13 cellular contexts compared by ENCODE assay signal in genomic region chr15:101193063-101193712, GRCh38. TPM values are rescaled to one million over a fixed set of nuclear protein-coding genes. Genes with fewer than 3 reads are reported as not detected.
DNase-seq lines count a peak whose midpoint lies in the region; ATAC-seq, FAIRE-seq and TF ChIP-seq lines count a peak whose summit lies in the region.
"Had no signal": no experiment of that assay in that cellular context is flagged by ENCODE, and none has a peak within 500 bp of the region (broad histone marks: within the 10 kb centered on the region; RNA-seq: fewer than 3 reads in every experiment).

No MANE protein-coding gene starts in this region.

- H4K8ac ChIP-seq in neuronal stem cell (ENCODE audit: low read depth, low read length): no peak overlapping the region

- no peak overlapping the region for H3K18ac ChIP-seq in neuronal stem cell (ENCODE audit: low read length)

- H2AK5ac ChIP-seq in neuronal stem cell (ENCODE audit: low read depth, low read length): no peak overlapping the region

- H3K79me1 ChIP-seq in neuronal stem cell (ENCODE audit: low read depth, low read length): no peaks in the 10 kb centered on the region

- H3K27me3 ChIP-seq in A673 (replicated peaks; ENCODE audit: insufficient read depth, low read depth, low read length, poor library complexity) (no peaks in the 10 kb centered on the region), neuronal stem cell (ENCODE audit: control insufficient read depth in 3 of 3, insufficient read depth in 3 of 3, low read depth in 1 of 3, low read length in 3 of 3) (no peaks in the 10 kb centered on the region)

- no peak for FAIRE-seq in H54 (lab: Jason Lieb, UNC)
- FAIRE-seq: endometrium had no signal

- H2BK12ac ChIP-seq in neuronal stem cell (ENCODE audit: low read length): no peak overlapping the region

- no peak overlapping the region for H3K4me2 ChIP-seq in neuronal stem cell (ENCODE audit: insufficient read depth, low read length, poor library complexity, severe bottlenecking)

- no peak overlapping the region for H2BK15ac ChIP-seq in neuronal stem cell (ENCODE audit: low read length)

- TF ChIP-seq POLR2A in NB4 (IDR thresholded peaks at IDR 0.05; ENCODE audit: extremely low read depth, insufficient read length) (peak; percentile 2), H54 (IDR thresholded peaks at IDR 0.05; ENCODE audit: low read depth, low read length) (no peak)

- H3K36me3 ChIP-seq in A673 (ENCODE audit: insufficient read depth, low read length, poor library complexity, severe bottlenecking) (no peaks in the 10 kb centered on the region), neuronal stem cell (replicated peaks in 1 of 2; ENCODE audit: control insufficient read depth in 2 of 2, insufficient read depth in 2 of 2, low read length in 2 of 2) (peaks cover 0 to 3% of the 10 kb centered on the region in 2 donors)

- DNase-seq in A673 (ENCODE audit: low spot score) (no peak), NB4 (ENCODE audit: low read depth) (no peak), fibroblast of peridontal ligament (ENCODE audit: extremely low read depth) (peak; percentile 62), neuronal stem cell (ENCODE audit: low spot score) (no peak), ecto neural progenitor cell (ENCODE audit: low spot score) (no peak), H54 (ENCODE audit: insufficient read length, low spot score) (no peak), NCI-H524 (lab: John Stamatoyannopoulos, UW) (no peak)
- DNase-seq: CD8-positive, alpha-beta memory T cell; NCI-H2029; SIG-M5 had no signal

- no CpG with 5 or more reads among the region's 19 CpGs for WGBS in neuronal stem cell (ENCODE audit: extremely low coverage in 2 of 2, insufficient read length in 2 of 2, insufficient replicate concordance in 1 of 2), 2 donors

- H3K4me1 ChIP-seq in A673 (ENCODE audit: insufficient read depth, low read length, poor library complexity, severe bottlenecking) (peaks cover 29% of the 10 kb centered on the region), neuronal stem cell (ENCODE audit: control insufficient read depth in 2 of 2, insufficient read depth in 1 of 2, low read depth in 1 of 2, low read length in 2 of 2) (peaks cover 3 to 13% of the 10 kb centered on the region in 2 donors)

- no peak overlapping the region for H2BK120ac ChIP-seq in neuronal stem cell (ENCODE audit: low read depth, low read length)

- peak overlapping the region; percentile 73 for H3K14ac ChIP-seq in neuronal stem cell (ENCODE audit: low read length)

- no peaks in the 10 kb centered on the region for H3K9me3 ChIP-seq in A673 (ENCODE audit: low read depth, low read length, poor library complexity, severe bottlenecking)
- no peaks in the 10 kb centered on the region for H3K9me3 ChIP-seq in neuronal stem cell (replicated peaks in 1 of 2; ENCODE audit: control insufficient read depth in 2 of 2, insufficient read depth in 1 of 2, low read depth in 1 of 2, low read length in 2 of 2)

- no peak for ATAC-seq in GM21786 (IDR thresholded peaks at IDR 0.05; ENCODE audit: unreplicated experiment)

- H2AFZ ChIP-seq in neuronal stem cell (ENCODE audit: low read length): no peak overlapping the region

- no peak for TF ChIP-seq CTCF in A673 (conservative IDR thresholded peaks at IDR 0.05; ENCODE audit: low read depth, low read length)
- no peak for TF ChIP-seq CTCF in NB4 (IDR thresholded peaks at IDR 0.05; ENCODE audit: low read depth, low read length)

- H2BK5ac ChIP-seq in neuronal stem cell (ENCODE audit: low read length): no peak overlapping the region

- H3K23ac ChIP-seq in neuronal stem cell (ENCODE audit: low read depth, low read length, poor library complexity): peak overlapping the region; percentile 37

- POLR2A ChIA-PET in A673 (lab: Charles Lee; ENCODE audit: low non-redundant PET): no interaction called here

- H3K9ac ChIP-seq in neuronal stem cell (ENCODE audit: low read depth, low read length, poor library complexity): no peak overlapping the region

- intact Hi-C loops in A673 (cut with micrococcal nuclease; ENCODE audit: unreplicated experiment): no loop called here

- no peak overlapping the region for H3K4ac ChIP-seq in neuronal stem cell (ENCODE audit: low read length)

- H4K91ac ChIP-seq in neuronal stem cell (ENCODE audit: low read depth, low read length, poor library complexity): no peak overlapping the region

- peak overlapping the region; percentile 19 for H3K27ac ChIP-seq in A673 (ENCODE audit: low read depth, low read length, poor library complexity, severe bottlenecking)
- H3K27ac ChIP-seq in neuronal stem cell (replicated peaks; ENCODE audit: low read length): no peak overlapping the region

- CTCF ChIA-PET in A673 (lab: Charles Lee): no interaction called here

- H3K4me3 ChIP-seq in A673 (ENCODE audit: low read depth, low read length, poor library complexity, severe bottlenecking): no peak overlapping the region
- H3K4me3 ChIP-seq in NB4 (ENCODE audit: low read depth, low read length): no peak overlapping the region
- no peak overlapping the region for H3K4me3 ChIP-seq in neuronal stem cell (ENCODE audit: low read length in 2 of 2)
- H3K4me3 ChIP-seq: lung had no signal

- BruUV-seq in A673 (replicated peaks; lab: Mats Ljungman, UMichigan): no TSS peak

RNA-seq across cellular contexts. Expression of gene CHSY1, which starts 58.7 kb away (rescaled TPM):
- total RNA-seq in A673 (2021): 47.0 and 48.3 TPM in 2 replicates
- polyA plus RNA-seq in neuronal stem cell (2013, experiment 1 of 2): 21.2 TPM
- polyA plus RNA-seq in neuronal stem cell (2013, experiment 2 of 2): 19.4 TPM
